In the genomic region with DNA sequence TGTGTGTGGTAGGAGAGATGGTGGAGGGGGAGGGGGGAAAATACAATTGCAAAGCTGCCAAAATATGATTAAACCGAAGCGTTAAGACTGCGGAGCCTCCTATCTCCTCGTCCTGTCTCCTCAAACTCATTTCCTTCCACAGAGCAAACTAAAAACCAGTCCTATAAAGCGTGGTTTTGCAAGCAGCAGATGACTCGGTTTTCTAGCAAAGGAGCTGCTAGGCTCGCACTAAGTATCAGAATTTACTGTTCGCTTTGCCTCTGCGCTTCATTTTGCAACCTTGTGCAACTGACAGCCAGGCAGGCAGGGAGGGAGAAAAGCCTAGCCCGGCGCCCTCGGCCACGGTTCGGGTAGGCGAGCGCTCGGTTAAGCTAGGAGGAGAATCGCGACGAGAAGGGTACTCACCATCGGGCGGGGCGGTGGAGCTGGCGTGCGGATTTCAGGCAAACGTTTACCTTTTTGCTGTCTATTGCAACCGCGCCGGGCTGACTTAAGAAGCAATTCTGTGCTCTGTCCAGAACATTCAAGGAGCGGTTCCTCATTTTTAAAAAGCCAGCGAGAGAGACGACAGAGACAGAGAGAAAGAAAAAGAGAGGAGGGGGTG, we compare ENCODE assay signal across 8 cellular contexts. TPM values are rescaled to one million over a fixed set of nuclear protein-coding genes. Genes with fewer than 3 reads are reported as not detected.
DNase-seq lines count a peak whose midpoint lies in the region; ATAC-seq, FAIRE-seq and TF ChIP-seq lines count a peak whose summit lies in the region.

No MANE protein-coding gene starts in this region.

- intact Hi-C loops in adrenal gland (cut with DNase I) = loop anchor here in 1 of 2 donors (10.0 kb wide), 1 partner anchor 908 kb away; no protein-coding TSS in a partner anchor
- intact Hi-C loops in tibial artery (cut with DNase I; ENCODE audit: low total_unique reads) = loop anchor here (5.0 kb wide), 1 partner anchor 999 kb away; no protein-coding TSS in a partner anchor

- no peak for DNase-seq in AG04449 (ENCODE audit: low read depth, low spot score)
- peak; percentile 66 for DNase-seq in HuH-7 (ENCODE audit: low spot score)
- DNase-seq in adrenal gland = peak in 6 of 7 donors; percentile 48 to 65 (median 60)
- DNase-seq in keratinocyte (ENCODE audit: low read depth, low spot score) = no peak
- peak; percentile 58 to 78 for DNase-seq in tibial artery

- WGBS in adrenal gland, 4 donors = 1 to 3% (median 2%) methylated on average over 30 to 32 of the region's 32 CpGs

- H3K36me3 ChIP-seq in adrenal gland (replicated peaks in 1 of 2) (no peaks in the 10 kb centered on the region), keratinocyte (ENCODE audit: control insufficient read depth in 2 of 2, extremely low read depth in 1 of 2, insufficient read depth in 2 of 2, low read length in 2 of 2) (no peaks in the 10 kb centered on the region), tibial artery (peaks cover 1 to 4% (median 2%) of the 10 kb centered on the region in 3 donors)

- H3K27ac ChIP-seq in adrenal gland (peak overlapping the region; percentile 33 to 89 (median 78)), keratinocyte (ENCODE audit: control insufficient read depth, insufficient read depth, low read length) (peak overlapping the region; percentile 80), tibial artery (peak overlapping the region; percentile 96 to 100)

- peaks cover 39% of the 10 kb centered on the region for H3K79me2 ChIP-seq in keratinocyte (ENCODE audit: control insufficient read depth, insufficient read depth, low read length)

- no peak for TF ChIP-seq CTCF in AG04449 (IDR thresholded peaks at IDR 0.05; ENCODE audit: insufficient read depth, low read length, missing control alignments)
- no peak for TF ChIP-seq CTCF in adrenal gland (IDR thresholded peaks at IDR 0.05)
- TF ChIP-seq CTCF in keratinocyte (optimal IDR thresholded peaks at IDR 0.05 in 1 of 3, IDR thresholded peaks at IDR 0.05 in 1 of 3, conservative IDR thresholded peaks at IDR 0.05 in 1 of 3; ENCODE audit: extremely low read depth in 1 of 3, insufficient read depth in 2 of 3, low read length in 3 of 3) = no peak
- TF ChIP-seq CTCF in tibial artery (IDR thresholded peaks at IDR 0.05) = no peak

- H3K4me1 ChIP-seq in adrenal gland (replicated peaks in 1 of 2) (no peaks in the 10 kb centered on the region), keratinocyte (ENCODE audit: control insufficient read depth, extremely low read depth, insufficient read depth, low read length) (peaks cover 28% of the 10 kb centered on the region), tibial artery (peaks cover 0 to 34% (median 16%) of the 10 kb centered on the region in 4 donors)

- peak; percentile 36 for FAIRE-seq in keratinocyte (lab: Jason Lieb, UNC)

- peak overlapping the region; percentile 89 for H2AFZ ChIP-seq in keratinocyte (ENCODE audit: control insufficient read depth, low read length)

- H3K9ac ChIP-seq in keratinocyte (ENCODE audit: control insufficient read depth, extremely low read depth, insufficient read depth, low read length) = peak overlapping the region; percentile 74

- H3K4me3 ChIP-seq in AG04449 (ENCODE audit: low read depth, low read length) (peak overlapping the region; percentile 77), adrenal gland (peak overlapping the region in 3 of 4 donors; percentile 54 to 82 (median 80)), keratinocyte (ENCODE audit: control insufficient read depth in 2 of 3, extremely low read depth in 1 of 3, insufficient read depth in 2 of 3, low read depth in 1 of 3, low read length in 3 of 3) (peak overlapping the region; percentile 84 to 97 (median 86)), tibial artery (peak overlapping the region; percentile 92 to 97)

- CTCF ChIA-PET in AG04449 (lab: Yijun Ruan, JAX) = interaction anchor here (0.7 to 4.6 kb wide), 36 partner anchors 9 to 1968 kb away, joined by 3 to 56 read pairs (median 4); no protein-coding TSS in a partner anchor

- H3K4me2 ChIP-seq in keratinocyte (ENCODE audit: control insufficient read depth, extremely low read depth, insufficient read depth, low read depth, low read length) = peak overlapping the region; percentile 98

- TF ChIP-seq POLR2A in adrenal gland (IDR thresholded peaks at IDR 0.05) = peak in 1 of 2 donors; percentile 23

- no peak for ATAC-seq in HG02981 (IDR thresholded peaks at IDR 0.05; ENCODE audit: unreplicated experiment)
- ATAC-seq in HG02970 (IDR thresholded peaks at IDR 0.05; ENCODE audit: low FRiP score, unreplicated experiment) = no peak
- ATAC-seq in HG03175 (IDR thresholded peaks at IDR 0.05; ENCODE audit: unreplicated experiment) = no peak

- H3K9me3 ChIP-seq in adrenal gland (replicated peaks in 1 of 3) (no peaks in the 10 kb centered on the region), keratinocyte (ENCODE audit: control insufficient read depth, low read depth, low read length) (no peaks in the 10 kb centered on the region), tibial artery (no peaks in the 10 kb centered on the region)

- H3K27me3 ChIP-seq in adrenal gland (peaks cover 4% of the 10 kb centered on the region), keratinocyte (ENCODE audit: control insufficient read depth, extremely low read depth, insufficient read depth, low read length) (peaks cover 6% of the 10 kb centered on the region), tibial artery (no peaks in the 10 kb centered on the region)

- no peaks in the 10 kb centered on the region for H3K9me1 ChIP-seq in keratinocyte (ENCODE audit: control insufficient read depth, extremely low read depth, insufficient read depth, low read length)

- POLR2A ChIA-PET in AG04449 (lab: Yijun Ruan, JAX) = interaction anchor here (0.6 to 2.6 kb wide), 9 partner anchors 10 to 1067 kb away, joined by 3 to 13 read pairs (median 5); no protein-coding TSS in a partner anchor

- dilution Hi-C loops in keratinocyte (cut with MboI; ENCODE audit: extremely low pct_ligation_motif_present, low sequenced_read_pairs) = no loop called here

- H4K20me1 ChIP-seq in keratinocyte (ENCODE audit: control insufficient read depth, extremely low read depth, insufficient read depth, low read length) = no peaks in the 10 kb centered on the region

RNA-seq across cellular contexts. Expression of gene NR2F2, which starts 3.8 kb away (rescaled TPM):
- 100 to 1,000 TPM in 2 of 8 donors, 10 to 100 TPM in 6; 22.3 to 113 (median 54.8) TPM for total RNA-seq in adrenal gland
- polyA plus RNA-seq in adrenal gland (10 to 100 TPM; 27.3 to 67.9 (median 37.3) TPM), keratinocyte (19.5 to 27.2 TPM (median 20.1 TPM) in 3 replicates)
- polyA plus RNA-seq in keratinocyte (2011; ENCODE audit: low read depth) = 9.7 TPM
- polyA plus RNA-seq in keratinocyte (2011; cell fraction: cytosol; rRNA removed) = 26.1 and 26.9 TPM in 2 replicates
- 40.5 and 46.0 TPM in 2 replicates for polyA plus RNA-seq in keratinocyte (2011; cell fraction: nucleus; rRNA removed)
- 17.2 and 43.5 TPM in 2 replicates for polyA plus RNA-seq in keratinocyte (2012; ENCODE audit: low replicate concordance)
- 12.0 to 19.7 TPM (median 19.2 TPM) in 3 replicates for polyA minus RNA-seq in keratinocyte
- 38.4 TPM for polyA minus RNA-seq in keratinocyte (2011; cell fraction: cytosol; rRNA and poly(A)+ RNA removed)
- polyA minus RNA-seq in keratinocyte (2011; cell fraction: nucleus; rRNA and poly(A)+ RNA removed) = 24.0 and 24.7 TPM in 2 replicates

Comparison
In these comparisons a context has a peak if more than half of its experiments do, and no peak if none do; other contexts are left out.
1. DNase-seq: peak in HuH-7 (single experiment), adrenal gland (6 of 7) and tibial artery (2 of 2); none in AG04449 (single experiment) and keratinocyte (single experiment).
2. Peak in every context shown above with its lines, with median percentiles within 50 percentile points of each other: H3K4me3 ChIP-seq and H3K27ac ChIP-seq.